In the genomic region with DNA sequence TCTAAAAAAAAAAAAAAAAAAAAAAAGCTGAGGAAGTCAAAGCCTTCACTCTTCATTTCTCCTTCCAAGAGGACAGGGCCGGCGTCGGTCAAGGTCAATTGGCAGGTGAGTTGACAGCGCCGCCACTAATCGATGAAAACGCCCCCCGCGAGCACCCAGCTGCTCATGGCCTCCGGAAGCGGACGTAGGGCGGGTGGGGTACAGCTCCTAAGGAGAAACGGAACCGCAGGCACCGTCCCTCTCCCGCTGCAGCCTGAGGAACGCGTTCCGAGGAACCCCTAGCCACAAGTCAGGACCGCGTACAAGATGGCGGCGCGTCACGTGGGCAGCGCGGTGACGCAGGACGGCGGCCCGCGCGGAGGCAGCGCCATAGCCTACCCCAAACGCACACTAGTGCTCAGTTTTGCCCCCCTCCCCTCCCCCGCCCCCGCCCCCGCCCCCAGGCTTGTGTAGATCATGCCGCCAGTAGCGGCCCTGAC, we compare ENCODE assay signal across 1 cellular context.
TF ChIP-seq lines count a peak whose summit lies in the region.

A gene (plus strand): TSS at position 465 of the 479 bp plus-strand sequence. CDS start 16,045 bp downstream, outside the sequence.

TF ChIP-seq in HepG2, 621 proteins besides CTCF, POLR2A, EP300 and RAD21 (continued from another document and continues in another):
- TF ChIP-seq, protein P1, sequence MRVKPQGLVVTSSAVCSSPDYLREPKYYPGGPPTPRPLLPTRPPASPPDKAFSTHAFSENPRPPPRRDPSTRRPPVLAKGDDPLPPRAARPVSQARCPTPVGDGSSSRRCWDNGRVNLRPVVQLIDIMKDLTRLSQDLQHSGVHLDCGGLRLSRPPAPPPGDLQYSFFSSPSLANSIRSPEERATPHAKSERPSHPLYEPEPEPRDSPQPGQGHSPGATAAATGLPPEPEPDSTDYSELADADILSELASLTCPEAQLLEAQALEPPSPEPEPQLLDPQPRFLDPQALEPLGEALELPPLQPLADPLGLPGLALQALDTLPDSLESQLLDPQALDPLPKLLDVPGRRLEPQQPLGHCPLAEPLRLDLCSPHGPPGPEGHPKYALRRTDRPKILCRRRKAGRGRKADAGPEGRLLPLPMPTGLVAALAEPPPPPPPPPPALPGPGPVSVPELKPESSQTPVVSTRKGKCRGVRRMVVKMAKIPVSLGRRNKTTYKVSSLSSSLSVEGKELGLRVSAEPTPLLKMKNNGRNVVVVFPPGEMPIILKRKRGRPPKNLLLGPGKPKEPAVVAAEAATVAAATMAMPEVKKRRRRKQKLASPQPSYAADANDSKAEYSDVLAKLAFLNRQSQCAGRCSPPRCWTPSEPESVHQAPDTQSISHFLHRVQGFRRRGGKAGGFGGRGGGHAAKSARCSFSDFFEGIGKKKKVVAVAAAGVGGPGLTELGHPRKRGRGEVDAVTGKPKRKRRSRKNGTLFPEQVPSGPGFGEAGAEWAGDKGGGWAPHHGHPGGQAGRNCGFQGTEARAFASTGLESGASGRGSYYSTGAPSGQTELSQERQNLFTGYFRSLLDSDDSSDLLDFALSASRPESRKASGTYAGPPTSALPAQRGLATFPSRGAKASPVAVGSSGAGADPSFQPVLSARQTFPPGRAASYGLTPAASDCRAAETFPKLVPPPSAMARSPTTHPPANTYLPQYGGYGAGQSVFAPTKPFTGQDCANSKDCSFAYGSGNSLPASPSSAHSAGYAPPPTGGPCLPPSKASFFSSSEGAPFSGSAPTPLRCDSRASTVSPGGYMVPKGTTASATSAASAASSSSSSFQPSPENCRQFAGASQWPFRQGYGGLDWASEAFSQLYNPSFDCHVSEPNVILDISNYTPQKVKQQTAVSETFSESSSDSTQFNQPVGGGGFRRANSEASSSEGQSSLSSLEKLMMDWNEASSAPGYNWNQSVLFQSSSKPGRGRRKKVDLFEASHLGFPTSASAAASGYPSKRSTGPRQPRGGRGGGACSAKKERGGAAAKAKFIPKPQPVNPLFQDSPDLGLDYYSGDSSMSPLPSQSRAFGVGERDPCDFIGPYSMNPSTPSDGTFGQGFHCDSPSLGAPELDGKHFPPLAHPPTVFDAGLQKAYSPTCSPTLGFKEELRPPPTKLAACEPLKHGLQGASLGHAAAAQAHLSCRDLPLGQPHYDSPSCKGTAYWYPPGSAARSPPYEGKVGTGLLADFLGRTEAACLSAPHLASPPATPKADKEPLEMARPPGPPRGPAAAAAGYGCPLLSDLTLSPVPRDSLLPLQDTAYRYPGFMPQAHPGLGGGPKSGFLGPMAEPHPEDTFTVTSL (CRISPR knock-in tag; IDR thresholded peaks at IDR 0.05; ENCODE audit: borderline replicate concordance): no peak
- no peak for TF ChIP-seq MEF2D (CRISPR knock-in tag; IDR thresholded peaks at IDR 0.05)
- 0 out of 2 replicates have a peak, but pooled peaks have one; percentile 27 for TF ChIP-seq JUN (CRISPR knock-in tag; IDR thresholded peaks at IDR 0.05)
- TF ChIP-seq, protein P2, sequence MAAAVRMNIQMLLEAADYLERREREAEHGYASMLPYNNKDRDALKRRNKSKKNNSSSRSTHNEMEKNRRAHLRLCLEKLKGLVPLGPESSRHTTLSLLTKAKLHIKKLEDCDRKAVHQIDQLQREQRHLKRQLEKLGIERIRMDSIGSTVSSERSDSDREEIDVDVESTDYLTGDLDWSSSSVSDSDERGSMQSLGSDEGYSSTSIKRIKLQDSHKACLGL (CRISPR knock-in tag; IDR thresholded peaks at IDR 0.05): peak; percentile 77; the same call in 1 of the 2 replicates
- no peak; the same call in none of the 2 replicates for TF ChIP-seq TSC22D2 (CRISPR knock-in tag; IDR thresholded peaks at IDR 0.05; ENCODE audit: borderline replicate concordance)
- peak in 1 of 2 experiments; percentile 85; a peak in 2 of 4 replicates for TF ChIP-seq KLF16 (CRISPR knock-in tag; IDR thresholded peaks at IDR 0.05)
- TF ChIP-seq, protein P3, sequence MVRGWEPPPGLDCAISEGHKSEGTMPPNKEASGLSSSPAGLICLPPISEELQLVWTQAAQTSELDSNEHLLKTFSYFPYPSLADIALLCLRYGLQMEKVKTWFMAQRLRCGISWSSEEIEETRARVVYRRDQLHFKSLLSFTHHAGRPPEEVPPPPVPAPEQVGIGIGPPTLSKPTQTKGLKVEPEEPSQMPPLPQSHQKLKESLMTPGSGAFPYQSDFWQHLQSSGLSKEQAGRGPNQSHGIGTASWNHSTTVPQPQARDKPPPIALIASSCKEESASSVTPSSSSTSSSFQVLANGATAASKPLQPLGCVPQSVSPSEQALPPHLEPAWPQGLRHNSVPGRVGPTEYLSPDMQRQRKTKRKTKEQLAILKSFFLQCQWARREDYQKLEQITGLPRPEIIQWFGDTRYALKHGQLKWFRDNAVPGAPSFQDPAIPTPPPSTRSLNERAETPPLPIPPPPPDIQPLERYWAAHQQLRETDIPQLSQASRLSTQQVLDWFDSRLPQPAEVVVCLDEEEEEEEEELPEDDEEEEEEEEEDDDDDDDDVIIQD (CRISPR knock-in tag; IDR thresholded peaks at IDR 0.05; ENCODE audit: low read depth): peak; percentile 10; the same call in 1 of the 2 replicates
- TF ChIP-seq TBP (CRISPR knock-in tag; IDR thresholded peaks at IDR 0.05): no peak
- peak; percentile 76 for TF ChIP-seq POGZ (CRISPR knock-in tag; IDR thresholded peaks at IDR 0.05)
- no peak for TF ChIP-seq MYNN (CRISPR knock-in tag; IDR thresholded peaks at IDR 0.05; ENCODE audit: low read depth)
- TF ChIP-seq, protein P4, sequence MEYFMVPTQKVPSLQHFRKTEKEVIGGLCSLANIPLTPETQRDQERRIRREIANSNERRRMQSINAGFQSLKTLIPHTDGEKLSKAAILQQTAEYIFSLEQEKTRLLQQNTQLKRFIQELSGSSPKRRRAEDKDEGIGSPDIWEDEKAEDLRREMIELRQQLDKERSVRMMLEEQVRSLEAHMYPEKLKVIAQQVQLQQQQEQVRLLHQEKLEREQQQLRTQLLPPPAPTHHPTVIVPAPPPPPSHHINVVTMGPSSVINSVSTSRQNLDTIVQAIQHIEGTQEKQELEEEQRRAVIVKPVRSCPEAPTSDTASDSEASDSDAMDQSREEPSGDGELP (IDR thresholded peaks at IDR 0.05; ENCODE audit: borderline replicate concordance, low read depth): peak; percentile 80
- TF ChIP-seq ATF7-NPFF (CRISPR knock-in tag; IDR thresholded peaks at IDR 0.05; ENCODE audit: low read depth): peak; percentile 66; the same call in 1 of the 2 replicates
- no peak for TF ChIP-seq SRF (IDR thresholded peaks at IDR 0.05; ENCODE audit: low read depth, low read length)
- TF ChIP-seq ONECUT2 (CRISPR knock-in tag; IDR thresholded peaks at IDR 0.05): peak; percentile 89
- TF ChIP-seq CBFB (CRISPR knock-in tag; IDR thresholded peaks at IDR 0.05): peak; percentile 82; the same call in 1 of the 2 replicates
- peak; percentile 38; the same call in 1 of the 2 replicates for TF ChIP-seq U2AF2 (IDR thresholded peaks at IDR 0.05; ENCODE audit: low read depth, low read length)
- peak; percentile 71 for TF ChIP-seq PHF20 (CRISPR knock-in tag; IDR thresholded peaks at IDR 0.05)
- peak; percentile 79 for TF ChIP-seq TAF1 (CRISPR knock-in tag; IDR thresholded peaks at IDR 0.05)
- TF ChIP-seq ESRRA (CRISPR knock-in tag; IDR thresholded peaks at IDR 0.05; ENCODE audit: low read depth): peak; percentile 91
- peak; percentile 80 for TF ChIP-seq BHLHE40 (IDR thresholded peaks at IDR 0.05; ENCODE audit: low read length)
- no peak for TF ChIP-seq ZNF615 (CRISPR knock-in tag; IDR thresholded peaks at IDR 0.05; ENCODE audit: borderline replicate concordance)
- TF ChIP-seq ZNF614 (CRISPR knock-in tag; IDR thresholded peaks at IDR 0.05; ENCODE audit: borderline replicate concordance): 0 out of 2 replicates have a peak, but pooled peaks have one; percentile 30
- no peak for TF ChIP-seq CC2D1A (CRISPR knock-in tag; IDR thresholded peaks at IDR 0.05)
- TF ChIP-seq NAIF1 (CRISPR knock-in tag; IDR thresholded peaks at IDR 0.05; ENCODE audit: borderline replicate concordance): no peak
- TF ChIP-seq KAT7 (CRISPR knock-in tag; IDR thresholded peaks at IDR 0.05; ENCODE audit: borderline replicate concordance): no peak
- TF ChIP-seq ZNF546 (CRISPR knock-in tag; conservative IDR thresholded peaks at IDR 0.05): no peak
- no peak for TF ChIP-seq ZNF660 (CRISPR knock-in tag; IDR thresholded peaks at IDR 0.05; ENCODE audit: borderline replicate concordance, low read depth)
- TF ChIP-seq ISX (CRISPR knock-in tag; conservative IDR thresholded peaks at IDR 0.05): no peak
- TF ChIP-seq, protein P5, sequence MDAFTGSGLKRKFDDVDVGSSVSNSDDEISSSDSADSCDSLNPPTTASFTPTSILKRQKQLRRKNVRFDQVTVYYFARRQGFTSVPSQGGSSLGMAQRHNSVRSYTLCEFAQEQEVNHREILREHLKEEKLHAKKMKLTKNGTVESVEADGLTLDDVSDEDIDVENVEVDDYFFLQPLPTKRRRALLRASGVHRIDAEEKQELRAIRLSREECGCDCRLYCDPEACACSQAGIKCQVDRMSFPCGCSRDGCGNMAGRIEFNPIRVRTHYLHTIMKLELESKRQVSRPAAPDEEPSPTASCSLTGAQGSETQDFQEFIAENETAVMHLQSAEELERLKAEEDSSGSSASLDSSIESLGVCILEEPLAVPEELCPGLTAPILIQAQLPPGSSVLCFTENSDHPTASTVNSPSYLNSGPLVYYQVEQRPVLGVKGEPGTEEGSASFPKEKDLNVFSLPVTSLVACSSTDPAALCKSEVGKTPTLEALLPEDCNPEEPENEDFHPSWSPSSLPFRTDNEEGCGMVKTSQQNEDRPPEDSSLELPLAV (CRISPR knock-in tag; conservative IDR thresholded peaks at IDR 0.05; ENCODE audit: low read depth): no peak
- no peak for TF ChIP-seq EHMT2 (IDR thresholded peaks at IDR 0.05; ENCODE audit: borderline replicate concordance, low read depth, low read length)
- no peak for TF ChIP-seq PHF5A (CRISPR knock-in tag; IDR thresholded peaks at IDR 0.05; ENCODE audit: low read depth, unreplicated experiment)
- TF ChIP-seq ZFP36 (IDR thresholded peaks at IDR 0.05; ENCODE audit: borderline replicate concordance, low read depth, low read length, partially characterized antibody): no peak
- TF ChIP-seq AKAP8 (CRISPR knock-in tag; IDR thresholded peaks at IDR 0.05): no peak
- TF ChIP-seq KLF9 (CRISPR knock-in tag; IDR thresholded peaks at IDR 0.05; ENCODE audit: low read depth): no peak
- 0 out of 2 replicates have a peak, but pooled peaks have one; percentile 69 for TF ChIP-seq SMAD1 (CRISPR knock-in tag; IDR thresholded peaks at IDR 0.05; ENCODE audit: borderline replicate concordance, low read depth)
- TF ChIP-seq ZNF772 (CRISPR knock-in tag; IDR thresholded peaks at IDR 0.05): peak; percentile 47; the same call in 1 of the 2 replicates
- TF ChIP-seq, protein P6, sequence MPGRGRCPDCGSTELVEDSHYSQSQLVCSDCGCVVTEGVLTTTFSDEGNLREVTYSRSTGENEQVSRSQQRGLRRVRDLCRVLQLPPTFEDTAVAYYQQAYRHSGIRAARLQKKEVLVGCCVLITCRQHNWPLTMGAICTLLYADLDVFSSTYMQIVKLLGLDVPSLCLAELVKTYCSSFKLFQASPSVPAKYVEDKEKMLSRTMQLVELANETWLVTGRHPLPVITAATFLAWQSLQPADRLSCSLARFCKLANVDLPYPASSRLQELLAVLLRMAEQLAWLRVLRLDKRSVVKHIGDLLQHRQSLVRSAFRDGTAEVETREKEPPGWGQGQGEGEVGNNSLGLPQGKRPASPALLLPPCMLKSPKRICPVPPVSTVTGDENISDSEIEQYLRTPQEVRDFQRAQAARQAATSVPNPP (CRISPR knock-in tag; IDR thresholded peaks at IDR 0.05): no peak
- TF ChIP-seq ATF7 (IDR thresholded peaks at IDR 0.05): no peak
- peak; percentile 76 for TF ChIP-seq ATF7 (CRISPR knock-in tag; IDR thresholded peaks at IDR 0.05)
- TF ChIP-seq CBX1 (IDR thresholded peaks at IDR 0.05; ENCODE audit: low read depth): peak; percentile 87
- TF ChIP-seq NFE2L2 (IDR thresholded peaks at IDR 0.05; ENCODE audit: low read length): no peak
- TF ChIP-seq, protein P7, sequence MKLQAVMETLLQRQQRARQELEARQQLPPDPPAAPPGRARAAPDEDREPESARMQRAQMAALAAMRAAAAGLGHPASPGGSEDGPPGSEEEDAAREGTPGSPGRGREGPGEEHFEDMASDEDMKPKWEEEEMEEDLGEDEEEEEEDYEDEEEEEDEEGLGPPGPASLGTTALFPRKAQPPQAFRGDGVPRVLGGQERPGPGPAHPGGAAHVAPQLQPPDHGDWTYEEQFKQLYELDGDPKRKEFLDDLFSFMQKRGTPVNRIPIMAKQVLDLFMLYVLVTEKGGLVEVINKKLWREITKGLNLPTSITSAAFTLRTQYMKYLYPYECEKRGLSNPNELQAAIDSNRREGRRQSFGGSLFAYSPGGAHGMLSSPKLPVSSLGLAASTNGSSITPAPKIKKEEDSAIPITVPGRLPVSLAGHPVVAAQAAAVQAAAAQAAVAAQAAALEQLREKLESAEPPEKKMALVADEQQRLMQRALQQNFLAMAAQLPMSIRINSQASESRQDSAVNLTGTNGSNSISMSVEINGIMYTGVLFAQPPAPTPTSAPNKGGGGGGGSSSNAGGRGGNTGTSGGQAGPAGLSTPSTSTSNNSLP (IDR thresholded peaks at IDR 0.05; ENCODE audit: low read depth, low read length): no peak
- TF ChIP-seq MZF1 (CRISPR knock-in tag; IDR thresholded peaks at IDR 0.05; ENCODE audit: borderline replicate concordance): no peak
- no peak for TF ChIP-seq SIX1 (CRISPR knock-in tag; IDR thresholded peaks at IDR 0.05; ENCODE audit: borderline replicate concordance)
- no peak for TF ChIP-seq SSRP1 (CRISPR knock-in tag; IDR thresholded peaks at IDR 0.05)
- TF ChIP-seq, protein P8, sequence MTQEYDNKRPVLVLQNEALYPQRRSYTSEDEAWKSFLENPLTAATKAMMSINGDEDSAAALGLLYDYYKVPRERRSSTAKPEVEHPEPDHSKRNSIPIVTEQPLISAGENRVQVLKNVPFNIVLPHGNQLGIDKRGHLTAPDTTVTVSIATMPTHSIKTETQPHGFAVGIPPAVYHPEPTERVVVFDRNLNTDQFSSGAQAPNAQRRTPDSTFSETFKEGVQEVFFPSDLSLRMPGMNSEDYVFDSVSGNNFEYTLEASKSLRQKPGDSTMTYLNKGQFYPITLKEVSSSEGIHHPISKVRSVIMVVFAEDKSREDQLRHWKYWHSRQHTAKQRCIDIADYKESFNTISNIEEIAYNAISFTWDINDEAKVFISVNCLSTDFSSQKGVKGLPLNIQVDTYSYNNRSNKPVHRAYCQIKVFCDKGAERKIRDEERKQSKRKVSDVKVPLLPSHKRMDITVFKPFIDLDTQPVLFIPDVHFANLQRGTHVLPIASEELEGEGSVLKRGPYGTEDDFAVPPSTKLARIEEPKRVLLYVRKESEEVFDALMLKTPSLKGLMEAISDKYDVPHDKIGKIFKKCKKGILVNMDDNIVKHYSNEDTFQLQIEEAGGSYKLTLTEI (CRISPR knock-in tag; conservative IDR thresholded peaks at IDR 0.05): no peak
